11 cellular contexts compared by ENCODE assay signal in genomic region chr1:153752561-153753195, GRCh38. TPM values are rescaled to one million over a fixed set of nuclear protein-coding genes. Genes with fewer than 3 reads are reported as not detected.
A peak's percentile ranks its signal among the peaks of the same experiment; 100 is the strongest.
DNase-seq lines count a peak whose midpoint lies in the region; ATAC-seq and TF ChIP-seq lines count a peak whose summit lies in the region.
"Had no signal": no experiment of that assay in that cellular context is flagged by ENCODE, and none has a peak within 500 bp of the region (broad histone marks: within the 10 kb centered on the region; RNA-seq: fewer than 3 reads in every experiment).

No MANE protein-coding gene starts in this region.

- H3K36me3 ChIP-seq in ovary (no peaks in the 10 kb centered on the region), vagina (peaks cover 0 to 48% of the 10 kb centered on the region in 2 donors)

- TF ChIP-seq EP300 in ovary (IDR thresholded peaks at IDR 0.05) = no peak

- H3K4me1 ChIP-seq in ovary (ENCODE audit: insufficient read depth) (peaks cover 8% of the 10 kb centered on the region), vagina (peaks cover 31% of the 10 kb centered on the region)

- WGBS in ovary, 3 donors = 5 to 12% (median 10%) methylated on average over 9 of the region's 9 CpGs

- no peak overlapping the region for H3K4me3 ChIP-seq in fibroblast of pulmonary artery (replicated peaks; ENCODE audit: low read depth, low read length)
- no peak overlapping the region for H3K4me3 ChIP-seq in ovary
- no peak overlapping the region for H3K4me3 ChIP-seq in vagina

- ATAC-seq in left cardiac atrium (peak in 1 of 2 donors; percentile 81), Right ventricle myocardium inferior (no peak), GM19351 (IDR thresholded peaks at IDR 0.05; ENCODE audit: unreplicated experiment) (no peak), HG02571 (IDR thresholded peaks at IDR 0.05; ENCODE audit: unreplicated experiment) (no peak)

- H3K27ac ChIP-seq in ovary (peak overlapping the region; percentile 55 to 65), vagina (peak overlapping the region; percentile 76)
- H3K27ac ChIP-seq: HL-60 had no signal

- intact Hi-C loops in left cardiac atrium (cut with DNase I) = no loop called here
- intact Hi-C loops in Right ventricle myocardium inferior (cut with DNase I) = loop anchor here (10.0 kb wide), 1 partner anchor 178 kb away; no protein-coding TSS in a partner anchor
- intact Hi-C loops in ovary (cut with DNase I) = loop anchor here in 1 of 4 donors (5.0 kb wide), 2 partner anchors 70 to 530 kb away; no protein-coding TSS in a partner anchor
- intact Hi-C loops in vagina (cut with DNase I) = loop anchor here (5.0 kb wide), 1 partner anchor 75 kb away; the partner anchor contains the start of gene NPR1

- H3K9me3 ChIP-seq in ovary = no peaks in the 10 kb centered on the region
- no peaks in the 10 kb centered on the region for H3K9me3 ChIP-seq in vagina

- H3K27me3 ChIP-seq in ovary (no peaks in the 10 kb centered on the region), vagina (no peaks in the 10 kb centered on the region)

- TF ChIP-seq POLR2A in ovary (IDR thresholded peaks at IDR 0.05) = no peak
- TF ChIP-seq POLR2A in vagina (IDR thresholded peaks at IDR 0.05) = no peak

- TF ChIP-seq CTCF in fibroblast of pulmonary artery (IDR thresholded peaks at IDR 0.05; ENCODE audit: low read length, missing control alignments) (no peak), ovary (IDR thresholded peaks at IDR 0.05) (no peak), vagina (IDR thresholded peaks at IDR 0.05) (no peak)

- DNase-seq in left cardiac atrium (peak; percentile 71), Right ventricle myocardium inferior (ENCODE audit: missing footprints) (no peak), fibroblast of pulmonary artery (ENCODE audit: low read depth) (peak; percentile 97), ovary (peak; percentile 75 to 93 (median 87)), vagina (ENCODE audit: extremely low spot score in 2 of 2) (peak in 1 of 2 donors; percentile 96), C1 segment of cervical spinal cord (lab: John Stamatoyannopoulos, UW) (no peak)
- DNase-seq: stimulated activated CD4-positive, alpha-beta T cell treated with anti-CD3 and anti-CD28 coated beads, Interleukin-4, amount 100 ng/mL, for 4 hours; substantia nigra had no signal

RNA-seq across cellular contexts. Expression of gene SLC27A3, which starts 22.5 kb away (rescaled TPM):
- total RNA-seq in left cardiac atrium (10 to 100 TPM; 22.9 to 26.5 TPM), Right ventricle myocardium inferior (13.5 TPM), ovary (10 to 100 TPM in 6 of 7 donors, 1 to 10 TPM in 1; 9.5 to 50.9 (median 31.1) TPM), vagina (31.4 TPM)
- 10 to 100 TPM; 23.2 to 31.5 TPM for polyA plus RNA-seq in ovary

RNA-seq across cellular contexts. Expression of gene INTS3, which starts 24.8 kb away (rescaled TPM):
- total RNA-seq in left cardiac atrium (10 to 100 TPM; 28.2 to 34.1 TPM), Right ventricle myocardium inferior (33.0 TPM), ovary (10 to 100 TPM; 49.5 to 74.4 (median 58.6) TPM), vagina (45.9 TPM)
- polyA plus RNA-seq in ovary = 10 to 100 TPM; 41.6 to 54.5 TPM

Comparison
In these comparisons a context has a peak if more than half of its experiments do, and no peak if none do; other contexts are left out.
1. DNase-seq: peak in left cardiac atrium (single experiment), fibroblast of pulmonary artery (single experiment) and ovary (5 of 5); none in Right ventricle myocardium inferior (single experiment) and C1 segment of cervical spinal cord (0 of 14).
2. intact Hi-C loops: an anchor here in Right ventricle myocardium inferior (10.0 kb wide) and vagina (5.0 kb wide); none called in left cardiac atrium.